8 cellular contexts compared by ENCODE assay signal in genomic region chr4:4395849-4396627, GRCh38. TPM values are rescaled to one million over a fixed set of nuclear protein-coding genes. Genes with fewer than 3 reads are reported as not detected.
DNase-seq lines count a peak whose midpoint lies in the region; ATAC-seq and TF ChIP-seq lines count a peak whose summit lies in the region.

No MANE protein-coding gene starts in this region.

- peak overlapping the region; percentile 59 for H3K4me3 ChIP-seq in SK-N-MC
- no peak overlapping the region for H3K4me3 ChIP-seq in naive thymus-derived CD4-positive, alpha-beta T cell (ENCODE audit: low read length)

- POLR2A ChIA-PET in naive thymus-derived CD4-positive, alpha-beta T cell (lab: Charles Lee), result no interaction called here
- POLR2A ChIA-PET in activated CD4-positive, alpha-beta memory T cell treated with anti-CD3 and anti-CD28 coated beads for 36 hours (lab: Charles Lee), result no interaction called here

- no peak overlapping the region for H3K4me3 Mint-ChIP-seq in naive thymus-derived CD4-positive, alpha-beta T cell
- H3K4me3 Mint-ChIP-seq in activated CD4-positive, alpha-beta memory T cell treated with anti-CD3 and anti-CD28 coated beads for 36 hours, result no peak overlapping the region

- CTCF ChIA-PET in naive thymus-derived CD4-positive, alpha-beta T cell (lab: Charles Lee), result no interaction called here
- CTCF ChIA-PET in activated CD4-positive, alpha-beta memory T cell treated with anti-CD3 and anti-CD28 coated beads for 36 hours (lab: Charles Lee), result interaction anchor here (1.5 kb wide), 1 partner anchor 11 kb away, joined by 6 read pairs; no protein-coding TSS in a partner anchor

- no peaks in the 10 kb centered on the region for H3K4me1 ChIP-seq in naive thymus-derived CD4-positive, alpha-beta T cell (ENCODE audit: control insufficient read depth in 2 of 2, insufficient read depth in 2 of 2, low read length in 2 of 2)

- ATAC-seq in HG02642 (IDR thresholded peaks at IDR 0.05; ENCODE audit: poor library complexity, unreplicated experiment) (peak; percentile 74), GM18519 (IDR thresholded peaks at IDR 0.05; ENCODE audit: low FRiP score, unreplicated experiment) (no peak), GM19035 (IDR thresholded peaks at IDR 0.05; ENCODE audit: unreplicated experiment) (no peak)
- ATAC-seq in naive thymus-derived CD4-positive, alpha-beta T cell, result peak; percentile 26

- DNase-seq in GM13976 (ENCODE audit: low spot score), result peak; percentile 59
- peak; percentile 20 for DNase-seq in SK-N-MC (ENCODE audit: low read depth, low spot score)
- DNase-seq in naive thymus-derived CD4-positive, alpha-beta T cell, result no peak
- no peak for DNase-seq in activated CD4-positive, alpha-beta memory T cell treated with anti-CD3 and anti-CD28 coated beads for 36 hours
- no peak for DNase-seq in CD1c-positive myeloid dendritic cell (ENCODE audit: extremely low spot score)

- intact Hi-C loops in naive thymus-derived CD4-positive, alpha-beta T cell (cut with micrococcal nuclease), result no loop called here
- intact Hi-C loops in activated CD4-positive, alpha-beta memory T cell treated with anti-CD3 and anti-CD28 coated beads for 36 hours (cut with micrococcal nuclease), result no loop called here

- H3K9me3 ChIP-seq in SK-N-MC (ENCODE audit: low read depth, low read length), result peaks cover 5% of the 10 kb centered on the region; the same call in 1 of the 2 replicates
- no peaks in the 10 kb centered on the region for H3K9me3 ChIP-seq in naive thymus-derived CD4-positive, alpha-beta T cell (ENCODE audit: control insufficient read depth in 2 of 3, low read length in 3 of 3)

- H3K4me1 Mint-ChIP-seq in naive thymus-derived CD4-positive, alpha-beta T cell, result peaks cover 0 to 5% (median 0%) of the 10 kb centered on the region in 7 donors
- H3K4me1 Mint-ChIP-seq in activated CD4-positive, alpha-beta memory T cell treated with anti-CD3 and anti-CD28 coated beads for 36 hours (ENCODE audit: low read depth), result no peaks in the 10 kb centered on the region

- H3K36me3 ChIP-seq in SK-N-MC (ENCODE audit: insufficient read depth, low read length), result peaks cover 36% of the 10 kb centered on the region
- H3K36me3 ChIP-seq in naive thymus-derived CD4-positive, alpha-beta T cell (ENCODE audit: control insufficient read depth in 2 of 3, insufficient read depth in 3 of 3, low read length in 3 of 3), result no peaks in the 10 kb centered on the region

- no peak for TF ChIP-seq CTCF in GM13976 (IDR thresholded peaks at IDR 0.05; ENCODE audit: borderline replicate concordance, control extremely low read depth, extremely low read depth, insufficient read depth, missing control alignments)

- H3K27ac Mint-ChIP-seq in naive thymus-derived CD4-positive, alpha-beta T cell, result no peak overlapping the region
- H3K27ac Mint-ChIP-seq in activated CD4-positive, alpha-beta memory T cell treated with anti-CD3 and anti-CD28 coated beads for 36 hours, result no peak overlapping the region

- in situ Hi-C loops in GM13976 (cut with MboI; ENCODE audit: low sequenced_read_pairs, unreplicated experiment), result no loop called here

- no peak overlapping the region for H3K9ac ChIP-seq in SK-N-MC (ENCODE audit: insufficient read length)

- peaks cover 0 to 17% (median 7%) of the 10 kb centered on the region in 5 donors for H3K36me3 Mint-ChIP-seq in naive thymus-derived CD4-positive, alpha-beta T cell
- H3K36me3 Mint-ChIP-seq in activated CD4-positive, alpha-beta memory T cell treated with anti-CD3 and anti-CD28 coated beads for 36 hours, result peaks cover 9% of the 10 kb centered on the region

- no peaks in the 10 kb centered on the region for H3K27me3 ChIP-seq in naive thymus-derived CD4-positive, alpha-beta T cell (ENCODE audit: control insufficient read depth in 2 of 2, insufficient read depth in 2 of 2, low read length in 2 of 2)

- peaks cover 0 to 2% (median 0%) of the 10 kb centered on the region in 11 donors for H3K9me3 Mint-ChIP-seq in naive thymus-derived CD4-positive, alpha-beta T cell
- no peaks in the 10 kb centered on the region for H3K9me3 Mint-ChIP-seq in activated CD4-positive, alpha-beta memory T cell treated with anti-CD3 and anti-CD28 coated beads for 36 hours

- H3K27me3 Mint-ChIP-seq in naive thymus-derived CD4-positive, alpha-beta T cell, result peaks cover 0 to 21% (median 6%) of the 10 kb centered on the region in 5 donors
- H3K27me3 Mint-ChIP-seq in activated CD4-positive, alpha-beta memory T cell treated with anti-CD3 and anti-CD28 coated beads for 36 hours, result no peaks in the 10 kb centered on the region

- H3K27ac ChIP-seq in SK-N-MC, result peak overlapping the region; percentile 88
- no peak overlapping the region for H3K27ac ChIP-seq in naive thymus-derived CD4-positive, alpha-beta T cell (ENCODE audit: low read depth, low read length)

RNA-seq across cellular contexts. Expression of gene NSG1, which starts 9.1 kb away (rescaled TPM):
- total RNA-seq in naive thymus-derived CD4-positive, alpha-beta T cell, result 10 to 100 TPM in 3 of 5 experiments, 1 to 10 TPM in 1, under 1 TPM in 1; 0.90 to 24.5 (median 19.5) TPM
- 10 to 100 TPM in 1 of 2 donors, under 1 TPM in 1; 0.53 to 19.7 TPM for polyA plus RNA-seq in naive thymus-derived CD4-positive, alpha-beta T cell
- 10 to 100 TPM in 1 of 2 experiments, 1 to 10 TPM in 1; 9.1 to 11.4 TPM for total RNA-seq in activated CD4-positive, alpha-beta memory T cell treated with anti-CD3 and anti-CD28 coated beads for 36 hours

Comparison
In these comparisons a context has a peak if more than half of its experiments do, and no peak if none do; other contexts are left out.
1. DNase-seq: peak in GM13976 (single experiment) and SK-N-MC (single experiment); none in naive thymus-derived CD4-positive, alpha-beta T cell (0 of 9), activated CD4-positive, alpha-beta memory T cell treated with anti-CD3 and anti-CD28 coated beads for 36 hours (single experiment) and CD1c-positive myeloid dendritic cell (single experiment).
2. ATAC-seq: peak in HG02642 (single experiment) and naive thymus-derived CD4-positive, alpha-beta T cell (single experiment); none in GM18519 (single experiment) and GM19035 (single experiment).